In the genomic region with DNA sequence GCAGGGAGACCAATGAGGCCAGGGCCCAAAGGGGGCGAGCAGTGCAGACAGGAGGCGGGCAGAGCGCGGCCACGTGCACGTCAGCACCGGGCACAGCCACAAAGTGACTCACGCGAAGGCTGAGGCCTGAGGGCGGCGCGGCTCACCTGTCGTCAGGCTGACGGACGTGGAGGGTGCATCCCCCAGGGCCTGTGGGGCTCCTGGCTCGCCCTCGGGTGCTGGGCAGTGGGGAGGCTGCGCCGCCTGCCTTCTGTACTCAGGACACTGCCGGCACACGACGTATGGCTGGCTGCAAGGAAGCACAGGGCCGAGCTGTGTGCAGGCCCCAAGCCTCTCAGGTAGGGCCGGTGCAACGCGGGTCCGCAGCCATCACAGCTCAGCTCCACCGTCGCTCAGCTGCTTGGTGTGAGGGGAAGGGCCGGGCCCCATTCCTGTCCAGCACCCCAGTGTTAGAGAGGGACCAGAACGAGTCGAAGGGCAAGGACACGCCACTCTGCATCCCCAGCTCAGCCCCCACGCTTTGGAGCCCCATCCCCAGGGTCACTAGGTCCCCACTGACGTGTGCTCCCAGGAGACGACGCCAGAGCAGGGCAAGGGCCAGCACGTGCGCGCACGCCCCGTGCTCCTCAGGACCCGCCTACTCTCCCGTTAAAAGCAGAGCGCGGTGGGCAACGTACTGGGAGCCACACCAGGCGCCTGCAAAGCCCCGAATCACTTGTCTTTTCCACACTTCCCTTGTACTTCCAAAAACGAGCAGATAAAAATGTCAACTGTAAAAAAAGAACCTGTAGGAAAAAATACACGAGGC, we compare ENCODE assay signal across 24 cellular contexts.
"Had no signal": no experiment of that assay in that cellular context is flagged by ENCODE, and none has a peak within 500 bp of the region (broad histone marks: within the 10 kb centered on the region; RNA-seq: fewer than 3 reads in every experiment).

No MANE protein-coding gene starts in this region.

- DNase-seq: activated CD4-positive, alpha-beta T cell treated with anti-CD3 and anti-CD28 coated beads for 48 hours; activated CD4-positive, alpha-beta T cell treated with anti-CD3 and anti-CD28 coated beads, Interleukin-2, amount 50 U/mL, for 48 hours; activated CD8-positive, alpha-beta memory T cell treated with anti-CD3 and anti-CD28 coated beads for 24 hours; activated effector memory CD4-positive, alpha-beta T cell treated with anti-CD3 and anti-CD28 coated beads, Interleukin-2, amount 50 U/mL, for 16 hours; activated naive CD4-positive, alpha-beta T cell treated with anti-CD3 and anti-CD28 coated beads for 36 hours; dorsolateral prefrontal cortex; effector memory CD8-positive, alpha-beta T cell; head of caudate nucleus; hippocampal formation; left cardiac atrium; left ventricle myocardium superior; mammary epithelial cell; naive B cell; right lobe of liver; stimulated activated CD4-positive, alpha-beta T cell treated with anti-CD3 and anti-CD28 coated beads, Interleukin-4, amount 100 ng/mL, for 1 hour; T-helper 9 cell; thyroid gland; upper lobe of left lung had no signal

- H3K4me1 ChIP-seq: right lobe of liver, thyroid gland, upper lobe of left lung had no signal

- H3K9me3 ChIP-seq: right lobe of liver, thyroid gland, upper lobe of left lung had no signal

- H3K4me3 Mint-ChIP-seq: activated naive CD4-positive, alpha-beta T cell treated with anti-CD3 and anti-CD28 coated beads for 36 hours; activated T-helper 1 cell treated with anti-CD3 and anti-CD28 coated beads, Interleukin-12 subunit alpha, Interleukin-12 subunit beta, Interleukin-2, Interleukin-4 antibody, amounts not matched to agents 30 ng/mL and 10 ng/mL and 1 ng/mL, durations not matched to agents 14 hours and 24 hours and 36 hours; effector memory CD8-positive, alpha-beta T cell; mesothelial cell of epicardium; naive B cell; neural crest cell; stimulated activated naive CD8-positive, alpha-beta T cell treated with anti-CD3 and anti-CD28 coated beads, Interleukin-15, Interleukin-2, amounts not matched to agents 100 ng/mL and 50 ng/mL, for 24 hours had no signal

- H3K4me3 ChIP-seq: dorsolateral prefrontal cortex, right lobe of liver, thyroid gland, upper lobe of left lung had no signal

- H3K27ac ChIP-seq: dorsolateral prefrontal cortex, right lobe of liver, thyroid gland, upper lobe of left lung, VCaP had no signal

- H3K27me3 ChIP-seq: dorsolateral prefrontal cortex, right lobe of liver, thyroid gland, upper lobe of left lung had no signal

- H3K4me1 Mint-ChIP-seq: mesothelial cell of epicardium, neural crest cell had no signal

- H3K9me3 Mint-ChIP-seq: activated naive CD4-positive, alpha-beta T cell treated with anti-CD3 and anti-CD28 coated beads for 36 hours; activated T-helper 1 cell treated with anti-CD3 and anti-CD28 coated beads, Interleukin-12 subunit alpha, Interleukin-12 subunit beta, Interleukin-2, Interleukin-4 antibody, amounts not matched to agents 30 ng/mL and 10 ng/mL and 1 ng/mL, durations not matched to agents 14 hours and 24 hours and 36 hours; effector memory CD8-positive, alpha-beta T cell; mesothelial cell of epicardium; naive B cell; neural crest cell; stimulated activated naive CD8-positive, alpha-beta T cell treated with anti-CD3 and anti-CD28 coated beads, Interleukin-15, Interleukin-2, amounts not matched to agents 100 ng/mL and 50 ng/mL, for 24 hours had no signal

- ATAC-seq: activated CD4-positive, CD25-positive, alpha-beta regulatory T cell treated with anti-CD3 and anti-CD28 coated beads, Interleukin-2, amount 50 U/mL, for 24 hours; effector memory CD8-positive, alpha-beta T cell; left ventricle myocardium superior had no signal

- H3K27ac Mint-ChIP-seq: activated naive CD4-positive, alpha-beta T cell treated with anti-CD3 and anti-CD28 coated beads for 36 hours; activated T-helper 1 cell treated with anti-CD3 and anti-CD28 coated beads, Interleukin-12 subunit alpha, Interleukin-12 subunit beta, Interleukin-2, Interleukin-4 antibody, amounts not matched to agents 30 ng/mL and 10 ng/mL and 1 ng/mL, durations not matched to agents 14 hours and 24 hours and 36 hours; effector memory CD8-positive, alpha-beta T cell; mesothelial cell of epicardium; stimulated activated naive CD8-positive, alpha-beta T cell treated with anti-CD3 and anti-CD28 coated beads, Interleukin-15, Interleukin-2, amounts not matched to agents 100 ng/mL and 50 ng/mL, for 24 hours had no signal

- H3K27me3 Mint-ChIP-seq: effector memory CD8-positive, alpha-beta T cell; naive B cell; stimulated activated naive CD8-positive, alpha-beta T cell treated with anti-CD3 and anti-CD28 coated beads, Interleukin-15, Interleukin-2, amounts not matched to agents 100 ng/mL and 50 ng/mL, for 24 hours had no signal
